In the genomic region with DNA sequence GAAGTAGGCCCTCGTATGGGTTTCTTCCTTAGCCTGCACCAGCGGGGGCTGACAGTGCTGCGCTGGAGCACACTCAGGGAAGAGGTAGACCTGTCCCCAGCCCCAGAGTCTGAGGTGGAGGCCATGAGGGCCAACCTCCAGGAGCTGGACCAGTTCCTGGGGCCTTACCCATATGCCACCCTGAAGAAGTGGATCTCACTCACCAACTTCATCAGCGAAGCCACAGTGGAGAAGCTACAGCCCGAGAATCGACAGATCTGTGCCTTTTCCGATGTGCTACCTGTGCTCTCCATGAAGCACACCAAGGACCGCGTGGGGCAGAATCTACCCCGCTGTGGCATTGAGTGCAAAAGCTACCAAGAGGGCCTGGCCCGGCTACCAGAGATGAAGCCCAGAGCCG, we compare ENCODE assay signal across 1 cellular context.
TF ChIP-seq lines count a peak whose summit lies in the region.

No MANE protein-coding gene starts in this region.

TF ChIP-seq in GM12878, 131 proteins besides CTCF, POLR2A, EP300 and RAD21 (continued from another document):
- TF ChIP-seq TCF7 (IDR thresholded peaks at IDR 0.05; ENCODE audit: borderline replicate concordance) = no peak
- no peak for TF ChIP-seq TCF12 (IDR thresholded peaks at IDR 0.05; ENCODE audit: low read depth, low read length)
- no peak for TF ChIP-seq HDAC2 (IDR thresholded peaks at IDR 0.05)
- no peak for TF ChIP-seq ZZZ3 (IDR thresholded peaks at IDR 0.05; ENCODE audit: control insufficient read depth, insufficient read length, low read depth)
- TF ChIP-seq BRCA1 (IDR thresholded peaks at IDR 0.05; ENCODE audit: low read depth, low read length) = no peak
- TF ChIP-seq ZNF207 (IDR thresholded peaks at IDR 0.05; ENCODE audit: borderline replicate concordance) = no peak
- TF ChIP-seq, protein P1, sequence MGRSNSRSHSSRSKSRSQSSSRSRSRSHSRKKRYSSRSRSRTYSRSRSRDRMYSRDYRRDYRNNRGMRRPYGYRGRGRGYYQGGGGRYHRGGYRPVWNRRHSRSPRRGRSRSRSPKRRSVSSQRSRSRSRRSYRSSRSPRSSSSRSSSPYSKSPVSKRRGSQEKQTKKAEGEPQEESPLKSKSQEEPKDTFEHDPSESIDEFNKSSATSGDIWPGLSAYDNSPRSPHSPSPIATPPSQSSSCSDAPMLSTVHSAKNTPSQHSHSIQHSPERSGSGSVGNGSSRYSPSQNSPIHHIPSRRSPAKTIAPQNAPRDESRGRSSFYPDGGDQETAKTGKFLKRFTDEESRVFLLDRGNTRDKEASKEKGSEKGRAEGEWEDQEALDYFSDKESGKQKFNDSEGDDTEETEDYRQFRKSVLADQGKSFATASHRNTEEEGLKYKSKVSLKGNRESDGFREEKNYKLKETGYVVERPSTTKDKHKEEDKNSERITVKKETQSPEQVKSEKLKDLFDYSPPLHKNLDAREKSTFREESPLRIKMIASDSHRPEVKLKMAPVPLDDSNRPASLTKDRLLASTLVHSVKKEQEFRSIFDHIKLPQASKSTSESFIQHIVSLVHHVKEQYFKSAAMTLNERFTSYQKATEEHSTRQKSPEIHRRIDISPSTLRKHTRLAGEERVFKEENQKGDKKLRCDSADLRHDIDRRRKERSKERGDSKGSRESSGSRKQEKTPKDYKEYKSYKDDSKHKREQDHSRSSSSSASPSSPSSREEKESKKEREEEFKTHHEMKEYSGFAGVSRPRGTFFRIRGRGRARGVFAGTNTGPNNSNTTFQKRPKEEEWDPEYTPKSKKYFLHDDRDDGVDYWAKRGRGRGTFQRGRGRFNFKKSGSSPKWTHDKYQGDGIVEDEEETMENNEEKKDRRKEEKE (IDR thresholded peaks at IDR 0.05) = no peak
- TF ChIP-seq POU2F2 (IDR thresholded peaks at IDR 0.05; ENCODE audit: borderline replicate concordance, low read depth, low read length) = no peak
- no peak for TF ChIP-seq NR2C2 (IDR thresholded peaks at IDR 0.05; ENCODE audit: borderline replicate concordance, control insufficient read depth, insufficient read length, low read depth)
- TF ChIP-seq HDGF (IDR thresholded peaks at IDR 0.05) = no peak
